In the genomic region with DNA sequence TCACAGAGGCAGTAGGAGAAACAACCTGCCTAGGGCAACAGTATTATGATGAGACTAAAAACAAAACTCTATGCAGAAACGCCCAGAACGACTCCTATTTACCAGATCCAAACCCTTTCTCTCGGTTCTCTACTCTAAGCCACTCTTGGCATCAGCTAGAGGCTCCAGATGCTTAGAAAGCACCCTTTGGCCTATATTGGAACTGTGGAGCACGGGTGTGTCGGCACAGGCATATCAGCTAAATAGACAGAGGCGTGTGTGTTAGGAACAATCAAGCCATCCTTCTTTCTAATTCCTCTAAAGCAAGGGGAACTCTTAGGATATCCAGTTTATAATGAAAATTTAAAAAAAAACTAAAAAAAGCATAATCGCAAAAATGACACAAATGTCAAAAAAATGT, we compare ENCODE assay signal across 9 cellular contexts. TPM values are rescaled to one million over a fixed set of nuclear protein-coding genes. Genes with fewer than 3 reads are reported as not detected.
DNase-seq lines count a peak whose midpoint lies in the region; ATAC-seq and TF ChIP-seq lines count a peak whose summit lies in the region.
"Not testable (repeated sequence)": the region's sequence is repeated elsewhere in the genome, so short reads cannot be mapped to it uniquely, and the experiment has no call there.
"Had no signal": no experiment of that assay in that cellular context is flagged by ENCODE, and none has a peak within 500 bp of the region (broad histone marks: within the 10 kb centered on the region; RNA-seq: fewer than 3 reads in every experiment).

No MANE protein-coding gene starts in this region.

- WGBS in mammary epithelial cell (ENCODE audit: low coverage, missing lambda C conversion rate): 51% methylated on average over 7 of the region's 7 CpGs
- over 99% methylated on average over 6 of the region's 7 CpGs for WGBS in mesenchymal stem cell
- 52 to 58% methylated on average over 4 to 7 of the region's 7 CpGs for WGBS in transverse colon (ENCODE audit: low coverage in 1 of 2), 2 donors

- intact Hi-C loops in mammary epithelial cell (cut with micrococcal nuclease); left ventricle myocardium superior (cut with micrococcal nuclease); sciatic nerve (cut with DNase I); transverse colon (cut with DNase I; ENCODE audit: low total_unique reads): not testable (repeated sequence)

- H3K4me1 Mint-ChIP-seq in nephron: peaks cover 11% of the 10 kb centered on the region

- BruUV-seq in mammary epithelial cell (replicated peaks; lab: Mats Ljungman, UMichigan): not testable (repeated sequence)

- peaks cover 26% of the 10 kb centered on the region for H3K4me1 ChIP-seq in RWPE2 (ENCODE audit: insufficient read depth, poor library complexity, severe bottlenecking)
- peaks cover 32% of the 10 kb centered on the region for H3K4me1 ChIP-seq in mammary epithelial cell (ENCODE audit: insufficient read depth, low read length)
- not testable (repeated sequence) for H3K4me1 ChIP-seq in mesenchymal stem cell (ENCODE audit: control insufficient read depth, insufficient read depth, low read depth, low read length)
- H3K4me1 ChIP-seq in transverse colon: peaks cover 0 to 17% (median 9%) of the 10 kb centered on the region in 4 donors

- not testable (repeated sequence) for H2BK5ac ChIP-seq in mesenchymal stem cell (ENCODE audit: low read depth, low read length, poor library complexity, severe bottlenecking)

- H3K18ac ChIP-seq in mesenchymal stem cell (ENCODE audit: low read depth in 1 of 2, low read length in 2 of 2): not testable (repeated sequence)

- ATAC-seq in RWPE2 (ENCODE audit: low read depth): not testable (repeated sequence)
- peak; percentile 57 for ATAC-seq in esophagus mucosa
- peak; percentile 44 for ATAC-seq in left ventricle myocardium superior
- peak; percentile 80 for ATAC-seq in sciatic nerve

- not testable (repeated sequence) for H3K27me3 Mint-ChIP-seq in nephron (ENCODE audit: low read depth)

- H3K27me3 ChIP-seq in RWPE2 (ENCODE audit: insufficient read depth, poor library complexity, severe bottlenecking); mammary epithelial cell (ENCODE audit: insufficient read depth, low read length); mesenchymal stem cell (ENCODE audit: control insufficient read depth in 1 of 2, insufficient read depth in 1 of 2, low read length in 2 of 2); transverse colon: not testable (repeated sequence)

- dilution Hi-C loops in mammary epithelial cell (cut with HindIII; ENCODE audit: low sequenced_read_pairs): not testable (repeated sequence)

- not testable (repeated sequence) for H3K4ac ChIP-seq in mesenchymal stem cell (ENCODE audit: low read depth in 1 of 2, low read length in 2 of 2)

- not testable (repeated sequence) for H2BK120ac ChIP-seq in mesenchymal stem cell (ENCODE audit: low read depth, low read length)

- not testable (repeated sequence) for H2AK5ac ChIP-seq in mesenchymal stem cell (ENCODE audit: low read length, severe bottlenecking)

- H3K27ac Mint-ChIP-seq in nephron: peak overlapping the region in 2 of 3 experiments; percentile 48 to 53

- H3K14ac ChIP-seq in mesenchymal stem cell (ENCODE audit: low read length in 2 of 2): not testable (repeated sequence)

- H3K9me3 ChIP-seq in RWPE2 (ENCODE audit: severe bottlenecking); mammary epithelial cell (replicated peaks; ENCODE audit: insufficient read depth, low read length); mesenchymal stem cell (ENCODE audit: control insufficient read depth, low read length); transverse colon: not testable (repeated sequence)

- not testable (repeated sequence) for H4K91ac ChIP-seq in mesenchymal stem cell (ENCODE audit: low read length)

- not testable (repeated sequence) for H4K8ac ChIP-seq in mesenchymal stem cell (ENCODE audit: low read length)

- H3K36me3 Mint-ChIP-seq in nephron (ENCODE audit: low read depth): not testable (repeated sequence)

- in situ Hi-C loops in mammary epithelial cell (cut with MboI; ENCODE audit: low sequenced_read_pairs in 2 of 2): not testable (repeated sequence)
- in situ Hi-C loops in transverse colon (cut with MboI; ENCODE audit: low pct_ligation_motif_present in 1 of 4, low pct_unique_long_range_greater_than_20kb in 1 of 4, low sequenced_read_pairs in 3 of 4): loop anchor here in 1 of 4 donors (25.0 kb wide), 1 partner anchor 343 kb away; no protein-coding TSS in a partner anchor

- not testable (repeated sequence) for H3K79me2 ChIP-seq in mammary epithelial cell (ENCODE audit: insufficient read depth, low read length)

- not testable (repeated sequence) for H3K79me1 ChIP-seq in mesenchymal stem cell (replicated peaks; ENCODE audit: low read length, poor library complexity, severe bottlenecking)

- H2AFZ ChIP-seq in mammary epithelial cell (ENCODE audit: low read depth, low read length): peak overlapping the region; percentile 50
- H2AFZ ChIP-seq in mesenchymal stem cell (ENCODE audit: low read depth, low read length): not testable (repeated sequence)

- not testable (repeated sequence) for DNase-seq in RWPE2 (ENCODE audit: low spot score); mammary epithelial cell; left ventricle myocardium superior; mesenchymal stem cell; sciatic nerve (ENCODE audit: low spot score)
- DNase-seq in transverse colon: peak; percentile 59

- H3K36me3 ChIP-seq in RWPE2 (ENCODE audit: low read depth); mammary epithelial cell (ENCODE audit: insufficient read depth, low read length); mesenchymal stem cell (ENCODE audit: control insufficient read depth in 1 of 2, insufficient read depth in 2 of 2, low read depth in 1 of 2, low read length in 2 of 2); transverse colon: not testable (repeated sequence)

- H2BK12ac ChIP-seq in mesenchymal stem cell (ENCODE audit: low read length in 2 of 2): not testable (repeated sequence)

- H4K20me1 ChIP-seq in mammary epithelial cell (ENCODE audit: insufficient read depth, low read length): not testable (repeated sequence)

- not testable (repeated sequence) for TF ChIP-seq CTCF in RWPE2 (IDR thresholded peaks at IDR 0.05; ENCODE audit: poor library complexity, severe bottlenecking); mammary epithelial cell (conservative IDR thresholded peaks at IDR 0.05 in 1 of 2, IDR thresholded peaks at IDR 0.05 in 1 of 2; ENCODE audit: extremely low read depth in 1 of 2, insufficient read depth in 1 of 2, low read depth in 1 of 2, low read length in 2 of 2); nephron (IDR thresholded peaks at IDR 0.05; ENCODE audit: unreplicated experiment in 3 of 3); transverse colon (IDR thresholded peaks at IDR 0.05)

- not testable (repeated sequence) for TF ChIP-seq POLR2A in transverse colon (IDR thresholded peaks at IDR 0.05)

- not testable (repeated sequence) for H2BK15ac ChIP-seq in mesenchymal stem cell (ENCODE audit: low read depth, poor library complexity, severe bottlenecking)

- TF ChIP-seq EP300 in transverse colon (IDR thresholded peaks at IDR 0.05; ENCODE audit: low read depth): not testable (repeated sequence)

- CTCF ChIA-PET in mammary epithelial cell (lab: Charles Lee; ENCODE audit: low non-redundant PET): interaction anchor here (0.9 kb wide), 1 partner anchor 60 kb away, joined by 5 read pairs; a partner anchor contains a TSS

- H3K27ac ChIP-seq in RWPE2 (ENCODE audit: poor library complexity, severe bottlenecking) (peak overlapping the region; percentile 9), mammary epithelial cell (ENCODE audit: insufficient read depth, low read depth, low read length) (peak overlapping the region; percentile 8)
- not testable (repeated sequence) for H3K27ac ChIP-seq in mesenchymal stem cell (ENCODE audit: low read length, poor library complexity, severe bottlenecking); transverse colon

- not testable (repeated sequence) for H3K4me3 Mint-ChIP-seq in nephron

- H3K4me3 ChIP-seq in RWPE2 (ENCODE audit: severe bottlenecking); mammary epithelial cell (replicated peaks in 1 of 3; ENCODE audit: insufficient read depth in 1 of 3, low read depth in 2 of 3, low read length in 3 of 3); transverse colon: not testable (repeated sequence)
- peak overlapping the region in 1 of 2 experiments; percentile 18 for H3K4me3 ChIP-seq in mesenchymal stem cell (ENCODE audit: insufficient read depth in 1 of 2, low read depth in 1 of 2, low read length in 2 of 2)

- H3K4me2 ChIP-seq in mammary epithelial cell (ENCODE audit: insufficient read depth, low read depth, low read length): peak overlapping the region; percentile 41
- H3K4me2 ChIP-seq in mesenchymal stem cell (ENCODE audit: low read length, poor library complexity, severe bottlenecking): not testable (repeated sequence)

- not testable (repeated sequence) for H3K9ac ChIP-seq in mammary epithelial cell (ENCODE audit: insufficient read depth, low read length)
- peak overlapping the region; percentile 54 for H3K9ac ChIP-seq in mesenchymal stem cell (ENCODE audit: low read length)

- H3K9me3 Mint-ChIP-seq in nephron: not testable (repeated sequence)

- H3K23ac ChIP-seq in mesenchymal stem cell (ENCODE audit: low read length in 2 of 2): not testable (repeated sequence)

RNA-seq across cellular contexts. Expression of a gene that starts 40.8 kb away (rescaled TPM):
- total RNA-seq in mammary epithelial cell (10 to 100 TPM; 42.7 to 64.1 TPM), esophagus mucosa (32.1 TPM), left ventricle myocardium superior (14.5 TPM), sciatic nerve (30.2 TPM), transverse colon (10 to 100 TPM; 12.1 to 37.4 (median 26.9) TPM)
- 16.8 TPM for polyA plus RNA-seq in mammary epithelial cell
- 96.3 TPM for polyA minus RNA-seq in mammary epithelial cell
- polyA plus RNA-seq in mesenchymal stem cell (2013, experiment 1 of 2): 7.7 TPM
- 7.8 TPM for polyA plus RNA-seq in mesenchymal stem cell (2013, experiment 2 of 2)

RNA-seq across cellular contexts. Expression of a gene that starts 41.5 kb away (rescaled TPM):
- total RNA-seq in mammary epithelial cell: under 1 TPM; 0.17 to 0.45 TPM
- 0.07 TPM for polyA plus RNA-seq in mammary epithelial cell
- polyA minus RNA-seq in mammary epithelial cell: not detected
- total RNA-seq in esophagus mucosa: 0.04 TPM
- total RNA-seq in left ventricle myocardium superior: not detected
- polyA plus RNA-seq in mesenchymal stem cell (2013, experiment 1 of 2): 0.11 TPM
- 0.10 TPM for polyA plus RNA-seq in mesenchymal stem cell (2013, experiment 2 of 2)
- total RNA-seq in sciatic nerve: not detected
- total RNA-seq in transverse colon: not detected
- polyA plus RNA-seq: AG04450 had no signal
